ENCODE assay signal across 8 cellular contexts in genomic region chr17:2892305-2892971, GRCh38.
DNase-seq lines count a peak whose midpoint lies in the region; ATAC-seq and TF ChIP-seq lines count a peak whose summit lies in the region.

No MANE protein-coding gene starts in this region.

- H3K4me3 ChIP-seq in retinal pigment epithelial cell (ENCODE audit: low read length) = no peak overlapping the region

- POLR2A ChIA-PET in activated CD4-positive, alpha-beta T cell treated with anti-CD3 and anti-CD28 coated beads for 36 hours (lab: Charles Lee) = no interaction called here

- H3K36me3 Mint-ChIP-seq in activated CD4-positive, alpha-beta T cell treated with anti-CD3 and anti-CD28 coated beads for 36 hours (ENCODE audit: low read depth) = no peaks in the 10 kb centered on the region

- peaks cover 7% of the 10 kb centered on the region for H3K4me1 Mint-ChIP-seq in activated CD4-positive, alpha-beta T cell treated with anti-CD3 and anti-CD28 coated beads for 36 hours

- peak; percentile 30 for DNase-seq in activated CD4-positive, alpha-beta T cell treated with anti-CD3 and anti-CD28 coated beads for 36 hours
- DNase-seq in activated CD4-positive, alpha-beta T cell treated with anti-CD3 and anti-CD28 coated beads for 1 hour = no peak
- DNase-seq in NCI-H69 (lab: John Stamatoyannopoulos, UW) = peak; percentile 53
- peak; percentile 70 for DNase-seq in fibroblast of gingiva (ENCODE audit: low read depth)
- peak; percentile 55 for DNase-seq in retinal pigment epithelial cell (ENCODE audit: low read depth)
- no peak for DNase-seq in T-helper 2 cell

- TF ChIP-seq CTCF in retinal pigment epithelial cell (conservative IDR thresholded peaks at IDR 0.05; ENCODE audit: low read depth, low read length) = no peak

- no peak overlapping the region for H3K4me3 Mint-ChIP-seq in activated CD4-positive, alpha-beta T cell treated with anti-CD3 and anti-CD28 coated beads for 36 hours

- no peak overlapping the region for H3K27ac Mint-ChIP-seq in activated CD4-positive, alpha-beta T cell treated with anti-CD3 and anti-CD28 coated beads for 36 hours

- intact Hi-C loops in activated CD4-positive, alpha-beta T cell treated with anti-CD3 and anti-CD28 coated beads for 36 hours (cut with DNase I, micrococcal nuclease) = no loop called here

- peak; percentile 95 for ATAC-seq in activated CD4-positive, alpha-beta T cell treated with anti-CD3 and anti-CD28 coated beads for 36 hours
- ATAC-seq in HG03457 (IDR thresholded peaks at IDR 0.05; ENCODE audit: unreplicated experiment) (no peak), GM18873 (IDR thresholded peaks at IDR 0.05; ENCODE audit: low FRiP score, unreplicated experiment) (no peak)

- H3K9me3 Mint-ChIP-seq in activated CD4-positive, alpha-beta T cell treated with anti-CD3 and anti-CD28 coated beads for 36 hours (ENCODE audit: low read depth) = no peaks in the 10 kb centered on the region

- CTCF ChIA-PET in activated CD4-positive, alpha-beta T cell treated with anti-CD3 and anti-CD28 coated beads for 36 hours (lab: Charles Lee) = interaction anchor here (0.6 to 0.7 kb wide), 2 partner anchors 45 to 1113 kb away, joined by 3 read pairs; no protein-coding TSS in a partner anchor

- no peaks in the 10 kb centered on the region for H3K27me3 Mint-ChIP-seq in activated CD4-positive, alpha-beta T cell treated with anti-CD3 and anti-CD28 coated beads for 36 hours

Comparison
In these comparisons a context has a peak if more than half of its experiments do, and no peak if none do; other contexts are left out.
1. DNase-seq: peak in activated CD4-positive, alpha-beta T cell treated with anti-CD3 and anti-CD28 coated beads for 36 hours (single experiment), NCI-H69 (single experiment), fibroblast of gingiva (single experiment) and retinal pigment epithelial cell (single experiment); none in activated CD4-positive, alpha-beta T cell treated with anti-CD3 and anti-CD28 coated beads for 1 hour (single experiment) and T-helper 2 cell (0 of 5).